In genomic region chr5:112002368-112002767, GRCh38 we compare ENCODE assay signal across 20 cellular contexts.
DNase-seq lines count a peak whose midpoint lies in the region; ATAC-seq, FAIRE-seq and TF ChIP-seq lines count a peak whose summit lies in the region.
"Had no signal": no experiment of that assay in that cellular context is flagged by ENCODE, and none has a peak within 500 bp of the region (broad histone marks: within the 10 kb centered on the region; RNA-seq: fewer than 3 reads in every experiment).

No MANE protein-coding gene starts in this region.

- peaks cover 69% of the 10 kb centered on the region for H3K4me1 ChIP-seq in osteoblast (ENCODE audit: insufficient read depth, low read length)
- H3K4me1 ChIP-seq in neural progenitor cell = no peaks in the 10 kb centered on the region
- H3K4me1 ChIP-seq: A549 had no signal

- H3K36me3 Mint-ChIP-seq in neural progenitor cell = no peaks in the 10 kb centered on the region
- H3K36me3 Mint-ChIP-seq: CD4-positive, CD25-positive, alpha-beta regulatory T cell; T-cell had no signal

- H3K9me3 ChIP-seq in osteoblast (ENCODE audit: low read depth, low read length) = no peaks in the 10 kb centered on the region
- no peaks in the 10 kb centered on the region for H3K9me3 ChIP-seq in neural progenitor cell (ENCODE audit: low read depth)
- H3K9me3 ChIP-seq: A549 had no signal

- H3K27ac ChIP-seq in osteoblast (ENCODE audit: low read depth, low read length) (peak overlapping the region; percentile 12), neural progenitor cell (no peak overlapping the region)
- H3K27ac ChIP-seq: A549, KMS-11, PC-9, RWPE1 had no signal

- no peak overlapping the region for H3K4me3 Mint-ChIP-seq in neural progenitor cell
- H3K4me3 Mint-ChIP-seq: CD4-positive, CD25-positive, alpha-beta regulatory T cell; T-cell had no signal

- no peaks in the 10 kb centered on the region for H3K9me3 Mint-ChIP-seq in neural progenitor cell
- H3K9me3 Mint-ChIP-seq: T-cell had no signal

- H3K4me3 ChIP-seq in epithelial cell of esophagus (ENCODE audit: low read length) (no peak overlapping the region), osteoblast (ENCODE audit: insufficient read depth, low read length) (no peak overlapping the region), neural progenitor cell (no peak overlapping the region)
- H3K4me3 ChIP-seq: A549, GM12878, PC-9 had no signal

- no peak overlapping the region for H3K27ac Mint-ChIP-seq in neural progenitor cell
- H3K27ac Mint-ChIP-seq: CD4-positive, CD25-positive, alpha-beta regulatory T cell; T-cell had no signal

- no peak overlapping the region for H3K4me2 ChIP-seq in osteoblast (ENCODE audit: insufficient read depth, low read length)
- no peak overlapping the region for H3K4me2 ChIP-seq in neural progenitor cell
- H3K4me2 ChIP-seq: A549, KMS-11, PC-9 had no signal

- no peak for ATAC-seq in GM21723 (IDR thresholded peaks at IDR 0.05; ENCODE audit: unreplicated experiment)
- ATAC-seq: A549, GM12878, T-cell had no signal

- DNase-seq in ELR (ENCODE audit: low read depth) = peak; percentile 32
- DNase-seq in RCC 7860 (ENCODE audit: low spot score) = peak; percentile 64
- DNase-seq in epithelial cell of esophagus (ENCODE audit: low read depth) = peak; percentile 32
- no peak for DNase-seq in osteoblast (ENCODE audit: insufficient read length, low spot score, missing footprints)
- DNase-seq in neural progenitor cell (ENCODE audit: low spot score) = no peak
- no peak for DNase-seq in NCI-H510A (lab: John Stamatoyannopoulos, UW)
- DNase-seq: CD4-positive, CD25-positive, alpha-beta regulatory T cell; DMS79 treated with DMSO at 0.1 percent for 48 hours; NCI-H1694 treated with DMSO at 0.1 percent for 48 hours; NCI-H748 treated with DMSO at 0.1 percent for 48 hours; PC-9; SHP77 treated with DMSO at 0.1 percent for 48 hours; T-cell had no signal

- H3K9ac ChIP-seq in neural progenitor cell = no peak overlapping the region
- H3K9ac ChIP-seq: KMS-11 had no signal

- no peaks in the 10 kb centered on the region for H3K27me3 ChIP-seq in osteoblast (ENCODE audit: insufficient read depth, low read length)
- H3K27me3 ChIP-seq in neural progenitor cell = no peaks in the 10 kb centered on the region

- no peaks in the 10 kb centered on the region for H3K79me2 ChIP-seq in osteoblast (ENCODE audit: insufficient read depth, low read length)
- no peaks in the 10 kb centered on the region for H3K79me2 ChIP-seq in neural progenitor cell (ENCODE audit: low read depth)

- peak; percentile 88 for FAIRE-seq in RCC 7860 (lab: Jason Lieb, UNC)
- FAIRE-seq: A549, GM12878, H1, HTR-8/SVneo had no signal

- no peaks in the 10 kb centered on the region for H3K36me3 ChIP-seq in osteoblast (ENCODE audit: insufficient read depth, low read length)
- H3K36me3 ChIP-seq in neural progenitor cell = no peaks in the 10 kb centered on the region

- peaks cover 1% of the 10 kb centered on the region for H3K4me1 Mint-ChIP-seq in neural progenitor cell
- H3K4me1 Mint-ChIP-seq: CD4-positive, CD25-positive, alpha-beta regulatory T cell; T-cell had no signal

- peaks cover 2% of the 10 kb centered on the region for H3K27me3 Mint-ChIP-seq in neural progenitor cell (ENCODE audit: insufficient read depth, low read depth)

- no peak overlapping the region for H2AFZ ChIP-seq in osteoblast (ENCODE audit: low read length)
- H2AFZ ChIP-seq in neural progenitor cell (replicated peaks) = no peak overlapping the region
- H2AFZ ChIP-seq: PC-9 had no signal

- no peaks in the 10 kb centered on the region for H4K20me1 ChIP-seq in osteoblast (ENCODE audit: insufficient read depth, low read length)
- no peaks in the 10 kb centered on the region for H4K20me1 ChIP-seq in neural progenitor cell (ENCODE audit: low read depth)

- TF ChIP-seq CTCF in epithelial cell of esophagus (IDR thresholded peaks at IDR 0.05; ENCODE audit: insufficient read depth, low read depth, low read length, missing control alignments) (no peak), osteoblast (IDR thresholded peaks at IDR 0.05; ENCODE audit: extremely low read depth, low read depth, low read length) (no peak), neural progenitor cell (IDR thresholded peaks at IDR 0.05) (no peak)

- H3F3A ChIP-seq in neural progenitor cell (ENCODE audit: low read depth) = no peaks in the 10 kb centered on the region

Comparison
In these comparisons a context has a peak if more than half of its experiments do, and no peak if none do; other contexts are left out.
1. DNase-seq: peak in ELR (single experiment), RCC 7860 (single experiment) and epithelial cell of esophagus (single experiment); none in osteoblast (single experiment), neural progenitor cell (single experiment) and NCI-H510A (single experiment).